25 cellular contexts compared by ENCODE assay signal in the genomic region with DNA sequence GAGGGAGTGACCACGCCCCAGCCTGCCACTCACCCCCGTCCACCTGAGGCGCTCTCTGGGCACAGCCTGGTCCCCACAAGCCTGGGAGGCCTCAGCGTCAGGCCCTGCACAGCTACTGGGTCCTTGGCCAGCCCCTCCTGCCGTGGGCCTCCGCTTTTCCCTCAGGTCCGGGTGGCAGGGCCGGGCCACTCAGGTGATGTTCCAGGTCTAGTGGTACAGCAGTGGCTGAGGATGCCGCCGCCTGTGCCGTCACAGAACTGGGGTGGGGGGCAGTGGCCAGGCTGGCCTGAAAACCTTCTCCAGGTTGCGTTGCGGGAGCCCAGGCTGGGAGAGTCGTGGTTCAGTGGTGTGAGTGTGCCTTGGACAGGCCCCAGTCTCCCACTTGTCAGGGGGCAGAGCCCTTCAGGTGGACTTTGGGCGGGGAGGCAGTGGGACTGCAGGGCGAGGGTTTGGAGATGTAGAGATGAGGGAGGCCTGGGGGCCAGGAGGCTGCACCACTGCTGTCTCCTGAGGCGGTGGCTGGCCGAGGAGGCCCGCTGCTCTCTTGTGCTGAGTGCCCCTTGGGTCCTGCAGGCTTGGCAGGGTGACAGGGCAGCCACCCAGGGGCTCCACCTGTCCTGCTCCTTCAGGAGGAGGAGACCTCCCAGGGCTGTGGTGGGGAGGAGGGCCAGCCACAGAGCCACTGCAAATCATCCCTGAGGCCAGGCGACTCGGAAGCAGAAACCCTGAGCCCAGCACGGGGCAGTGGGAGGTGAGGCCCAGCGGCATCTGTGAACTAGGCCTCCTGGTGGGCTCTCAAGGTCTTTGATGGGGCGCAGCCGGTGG. TPM values are rescaled to one million over a fixed set of nuclear protein-coding genes. Genes with fewer than 3 reads are reported as not detected.
DNase-seq lines count a peak whose midpoint lies in the region; ATAC-seq and TF ChIP-seq lines count a peak whose summit lies in the region.
"Had no signal": no experiment of that assay in that cellular context is flagged by ENCODE, and none has a peak within 500 bp of the region (broad histone marks: within the 10 kb centered on the region; RNA-seq: fewer than 3 reads in every experiment).

No MANE protein-coding gene starts in this region.

- H3K27me3 ChIP-seq in NT2/D1 (ENCODE audit: insufficient read depth, insufficient read length) = peaks cover 1% of the 10 kb centered on the region
- H3K27me3 ChIP-seq in esophagus (ENCODE audit: control insufficient read depth in 1 of 2, insufficient read depth in 2 of 2, low read length in 2 of 2) = no peaks in the 10 kb centered on the region
- no peaks in the 10 kb centered on the region for H3K27me3 ChIP-seq in vagina
- H3K27me3 ChIP-seq: MG63 had no signal

- TF ChIP-seq CTCF in osteocyte (IDR thresholded peaks at IDR 0.05) (no peak), vagina (IDR thresholded peaks at IDR 0.05) (no peak)
- no peak for TF ChIP-seq CTCF in activated CD8-positive, alpha-beta T cell treated with anti-CD3 and anti-CD28 coated beads for 36 hours (IDR thresholded peaks at IDR 0.05)

- WGBS in esophagus, 2 donors = 65 to 86% methylated on average over 25 of the region's 25 CpGs

- H3K36me3 ChIP-seq in NT2/D1 (ENCODE audit: insufficient read depth, insufficient read length, low read length) (peaks cover 71% of the 10 kb centered on the region), esophagus (ENCODE audit: control insufficient read depth in 2 of 2, insufficient read depth in 2 of 2, low read length in 1 of 2) (peaks cover 0 to 17% of the 10 kb centered on the region in 2 donors), vagina (no peaks in the 10 kb centered on the region)

- intact Hi-C loops in vagina (cut with DNase I) = no loop called here
- intact Hi-C loops in activated CD8-positive, alpha-beta T cell treated with anti-CD3 and anti-CD28 coated beads for 36 hours (cut with micrococcal nuclease) = no loop called here

- H3K27ac Mint-ChIP-seq in osteocyte (ENCODE audit: unreplicated experiment) = peak overlapping the region; percentile 34
- no peak overlapping the region for H3K27ac Mint-ChIP-seq in activated CD8-positive, alpha-beta T cell treated with anti-CD3 and anti-CD28 coated beads for 36 hours
- H3K27ac Mint-ChIP-seq: GM23338, HFFc6 had no signal

- peaks cover 34% of the 10 kb centered on the region for H3K4me1 Mint-ChIP-seq in osteocyte (ENCODE audit: unreplicated experiment)
- no peaks in the 10 kb centered on the region for H3K4me1 Mint-ChIP-seq in activated CD8-positive, alpha-beta T cell treated with anti-CD3 and anti-CD28 coated beads for 36 hours (ENCODE audit: low read depth)
- H3K4me1 Mint-ChIP-seq: GM23338 had no signal

- H3K4me3 ChIP-seq in NT2/D1 (ENCODE audit: insufficient read length, low read depth) = no peak overlapping the region
- no peak overlapping the region for H3K4me3 ChIP-seq in esophagus (ENCODE audit: low read depth in 1 of 2, low read length in 2 of 2)
- no peak overlapping the region for H3K4me3 ChIP-seq in vagina
- H3K4me3 ChIP-seq: GM23338, MG63, PC-9 had no signal

- H3K9me3 ChIP-seq in NT2/D1 (ENCODE audit: insufficient read depth, low read length) (no peaks in the 10 kb centered on the region), esophagus (ENCODE audit: control insufficient read depth in 2 of 2, insufficient read depth in 1 of 2, low read depth in 1 of 2, low read length in 1 of 2) (no peaks in the 10 kb centered on the region), vagina (no peaks in the 10 kb centered on the region)
- H3K9me3 ChIP-seq: MG63 had no signal

- POLR2A ChIA-PET in activated CD8-positive, alpha-beta T cell treated with anti-CD3 and anti-CD28 coated beads for 36 hours (lab: Charles Lee) = no interaction called here

- ATAC-seq in HG03196 (IDR thresholded peaks at IDR 0.05; ENCODE audit: unreplicated experiment) = no peak
- no peak for ATAC-seq in activated CD8-positive, alpha-beta T cell treated with anti-CD3 and anti-CD28 coated beads for 36 hours
- ATAC-seq: GM23338 had no signal

- H3K9me3 Mint-ChIP-seq in osteocyte (ENCODE audit: unreplicated experiment) = no peaks in the 10 kb centered on the region
- no peaks in the 10 kb centered on the region for H3K9me3 Mint-ChIP-seq in activated CD8-positive, alpha-beta T cell treated with anti-CD3 and anti-CD28 coated beads for 36 hours
- H3K9me3 Mint-ChIP-seq: CD4-positive, alpha-beta memory T cell; GM23338; H9; HFFc6 had no signal

- DNase-seq in NT2/D1 (ENCODE audit: low read depth, low spot score) (no peak), osteocyte (ENCODE audit: extremely low spot score, unreplicated experiment) (no peak), vagina (ENCODE audit: extremely low spot score in 2 of 2) (no peak), NCI-H510A (lab: John Stamatoyannopoulos, UW) (no peak)
- DNase-seq in activated CD8-positive, alpha-beta T cell treated with anti-CD3 and anti-CD28 coated beads for 36 hours = no peak
- DNase-seq: C1 segment of cervical spinal cord; COR-L47; DMS53; H9; HFFc6; KG1; NCI-H1105 treated with DMSO at 0.1 percent for 48 hours; NCI-H146; NCI-H1930; NCI-H2107; NCI-H524 treated with DMSO at 0.1 percent for 48 hours; NCI-H82; NK-92 treated with Interleukin-12 subunit alpha and Interleukin-12 subunit beta, amount 100 ng/mL, for 24 hours; PC-9; SHP77 had no signal

- no peaks in the 10 kb centered on the region for H3K27me3 Mint-ChIP-seq in osteocyte (ENCODE audit: unreplicated experiment)
- peaks cover under 1% of the 10 kb centered on the region for H3K27me3 Mint-ChIP-seq in activated CD8-positive, alpha-beta T cell treated with anti-CD3 and anti-CD28 coated beads for 36 hours

- peak overlapping the region; percentile 10 for H3K9ac ChIP-seq in NT2/D1 (ENCODE audit: insufficient read length, low read depth)

- H3K27ac ChIP-seq in esophagus (ENCODE audit: low read depth in 2 of 2, low read length in 1 of 2) (peak overlapping the region; percentile 1 to 25), vagina (peak overlapping the region; percentile 2)
- H3K27ac ChIP-seq: PC-9 had no signal

- no peak for TF ChIP-seq POLR2A in vagina (IDR thresholded peaks at IDR 0.05)

- H3K36me3 Mint-ChIP-seq in osteocyte (ENCODE audit: unreplicated experiment) = no peaks in the 10 kb centered on the region
- H3K36me3 Mint-ChIP-seq in activated CD8-positive, alpha-beta T cell treated with anti-CD3 and anti-CD28 coated beads for 36 hours (ENCODE audit: low read depth) = no peaks in the 10 kb centered on the region
- H3K36me3 Mint-ChIP-seq: CD4-positive, alpha-beta memory T cell had no signal

- no peak overlapping the region for H3K4me3 Mint-ChIP-seq in osteocyte (ENCODE audit: unreplicated experiment)
- no peak overlapping the region for H3K4me3 Mint-ChIP-seq in activated CD8-positive, alpha-beta T cell treated with anti-CD3 and anti-CD28 coated beads for 36 hours
- H3K4me3 Mint-ChIP-seq: CD4-positive, alpha-beta memory T cell; GM23338; H9; HFFc6 had no signal

- CTCF ChIA-PET in activated CD8-positive, alpha-beta T cell treated with anti-CD3 and anti-CD28 coated beads for 36 hours (lab: Charles Lee) = interaction anchor here (0.6 kb wide), 1 partner anchor 71 kb away, joined by 3 read pairs; no protein-coding TSS in a partner anchor

- H3K4me1 ChIP-seq in NT2/D1 (ENCODE audit: insufficient read depth, insufficient read length) (peaks cover 24% of the 10 kb centered on the region), esophagus (ENCODE audit: control insufficient read depth in 2 of 2, insufficient read depth in 2 of 2, low read length in 1 of 2) (peaks cover 6 to 68% of the 10 kb centered on the region in 2 donors), vagina (peaks cover 84% of the 10 kb centered on the region)

RNA-seq across cellular contexts. Expression of a gene that starts 7.6 kb away (rescaled TPM):
- 10 to 100 TPM; 57.9 to 82.0 TPM for polyA plus RNA-seq in esophagus
- total RNA-seq in osteocyte = 148 and 149 TPM in 2 replicates
- total RNA-seq in vagina = 73.2 TPM
- 1 to 10 TPM in 1 of 2 experiments, under 1 TPM in 1; 0.83 to 1.2 TPM for total RNA-seq in activated CD8-positive, alpha-beta T cell treated with anti-CD3 and anti-CD28 coated beads for 36 hours

Comparison
In these comparisons a context has a peak if more than half of its experiments do, and no peak if none do; other contexts are left out.
1. RNA of a gene that starts 7.6 kb away (total RNA-seq): 148 to 149 TPM in osteocyte and 73.2 TPM in vagina (single experiment); 0.83 to 1.2 TPM in activated CD8-positive, alpha-beta T cell treated with anti-CD3 and anti-CD28 coated beads for 36 hours; every median in the first group is over 10 times any median in the second.